25 cellular contexts compared by ENCODE assay signal in genomic region chr2:141259683-141260082, GRCh38.
"Had no signal": no experiment of that assay in that cellular context is flagged by ENCODE, and none has a peak within 500 bp of the region (broad histone marks: within the 10 kb centered on the region; RNA-seq: fewer than 3 reads in every experiment).

No MANE protein-coding gene starts in this region.

- H3K9me3 ChIP-seq: left ventricle myocardium inferior, lower lobe of right lung, mucosa of descending colon had no signal

- H3K4me1 ChIP-seq: left lung, lower lobe of right lung had no signal

- H3K4me3 Mint-ChIP-seq: immature natural killer cell, memory B cell, mesothelial cell of epicardium, naive B cell had no signal

- H3K27me3 ChIP-seq: hepatocyte, left lung had no signal

- H3K79me2 ChIP-seq: hepatocyte had no signal

- DNase-seq: hippocampal formation, hypothalamus, immature natural killer cell, islet precursor cell, kidney, kidney glomerular epithelial cell, left cardiac atrium, left colon, left lung, left ventricle myocardium inferior, left ventricle myocardium superior, lower lobe of right lung, mammary epithelial cell, mesenchymal stem cell, mesendoderm, midbrain, mucosa of descending colon, naive B cell had no signal

- ATAC-seq: left cardiac atrium, left colon, left lobe of liver, left lung, left ventricle myocardium superior, lower lobe of right lung, mucosa of descending colon had no signal

- H3K27ac Mint-ChIP-seq: immature natural killer cell, memory B cell, mesothelial cell of epicardium, naive B cell had no signal

- FAIRE-seq: islet of Langerhans, keratinocyte, kidney had no signal

- H3K36me3 Mint-ChIP-seq: immature natural killer cell, memory B cell, mesothelial cell of epicardium, naive B cell had no signal

- H3K9me3 Mint-ChIP-seq: mesothelial cell of epicardium, naive B cell had no signal

- H3K27ac ChIP-seq: hepatocyte, left lung, left ventricle myocardium inferior, lower lobe of right lung had no signal

- H3K4me1 Mint-ChIP-seq: immature natural killer cell, memory B cell, mesothelial cell of epicardium, naive B cell had no signal

- H3K4me3 ChIP-seq: hepatocyte, left lung, left ventricle myocardium inferior, lower lobe of right lung, lung, mucosa of descending colon had no signal

- H3K4me2 ChIP-seq: hepatocyte had no signal

- H3K36me3 ChIP-seq: left lung, left ventricle myocardium inferior, lower lobe of right lung had no signal

- H3K27me3 Mint-ChIP-seq: memory B cell, naive B cell had no signal

- H2AFZ ChIP-seq: hepatocyte had no signal
